ENCODE assay signal across 12 cellular contexts in genomic region chr16:29971304-29971703, GRCh38. TPM values are rescaled to one million over a fixed set of nuclear protein-coding genes. Genes with fewer than 3 reads are reported as not detected.
DNase-seq lines count a peak whose midpoint lies in the region; ATAC-seq lines count a peak whose summit lies in the region.
"Had no signal": no experiment of that assay in that cellular context is flagged by ENCODE, and none has a peak within 500 bp of the region (broad histone marks: within the 10 kb centered on the region; RNA-seq: fewer than 3 reads in every experiment).

No MANE protein-coding gene starts in this region.

- H3K27ac Mint-ChIP-seq in central memory CD8-positive, alpha-beta T cell (ENCODE audit: low read depth), result peak overlapping the region; percentile 36
- H3K27ac Mint-ChIP-seq in stimulated activated memory B cell treated with anti-CD40 and anti-IgM and Interleukin-4, amounts not matched to agents 10 μg/mL and 1 μg/mL and 100 μg/mL, for 72 hours, result peak overlapping the region; percentile 80

- in situ Hi-C loops in HAP-1 (cut with MboI; ENCODE audit: low sequenced_read_pairs), result no loop called here

- H3K4me3 Mint-ChIP-seq in central memory CD8-positive, alpha-beta T cell, result no peak overlapping the region
- no peak overlapping the region for H3K4me3 Mint-ChIP-seq in stimulated activated memory B cell treated with anti-CD40 and anti-IgM and Interleukin-4, amounts not matched to agents 10 μg/mL and 1 μg/mL and 100 μg/mL, for 72 hours

- peaks cover 21% of the 10 kb centered on the region for H3K36me3 ChIP-seq in HAP-1 (replicated peaks)

- ATAC-seq in central memory CD8-positive, alpha-beta T cell (replicated peaks; ENCODE audit: extremely low read depth, poor library complexity, severe bottlenecking), result no peak
- ATAC-seq in stimulated activated memory B cell treated with anti-CD40 and anti-IgM and Interleukin-4, amounts not matched to agents 10 μg/mL and 1 μg/mL and 100 μg/mL, for 72 hours, result no peak
- no peak for ATAC-seq in HG03342 (IDR thresholded peaks at IDR 0.05; ENCODE audit: unreplicated experiment)

- peaks cover 4% of the 10 kb centered on the region; the same call in 1 of the 2 replicates for H3K4me1 ChIP-seq in HAP-1

- peaks cover 6% of the 10 kb centered on the region for H3K9me3 ChIP-seq in HAP-1
- H3K9me3 ChIP-seq: BLaER1 had no signal

- peak; percentile 44 for DNase-seq in activated effector memory CD4-positive, alpha-beta T cell treated with anti-CD3 and anti-CD28 coated beads, Interleukin-2, amount 50 U/mL, for 16 hours
- DNase-seq in activated effector memory CD4-positive, alpha-beta T cell treated with Interleukin-2 at 50 U/mL for 16 hours, result no peak
- no peak for DNase-seq in central memory CD8-positive, alpha-beta T cell (ENCODE audit: low spot score in 2 of 2)
- DNase-seq in mesenteric fat pad (ENCODE audit: low spot score) (peak; percentile 37), ecto neural progenitor cell (ENCODE audit: low spot score) (no peak), HAP-1 (ENCODE audit: low spot score in 2 of 2) (no peak)
- DNase-seq: DMS53, GF-D8, GM23248 had no signal

- no peaks in the 10 kb centered on the region for H3K9me3 Mint-ChIP-seq in central memory CD8-positive, alpha-beta T cell
- H3K9me3 Mint-ChIP-seq in stimulated activated memory B cell treated with anti-CD40 and anti-IgM and Interleukin-4, amounts not matched to agents 10 μg/mL and 1 μg/mL and 100 μg/mL, for 72 hours, result no peaks in the 10 kb centered on the region

- H3K4me3 ChIP-seq in HAP-1, result no peak overlapping the region
- H3K4me3 ChIP-seq: BLaER1, GM23248 had no signal

- peaks cover 31% of the 10 kb centered on the region for H3K4me1 Mint-ChIP-seq in central memory CD8-positive, alpha-beta T cell
- peaks cover 27% of the 10 kb centered on the region for H3K4me1 Mint-ChIP-seq in stimulated activated memory B cell treated with anti-CD40 and anti-IgM and Interleukin-4, amounts not matched to agents 10 μg/mL and 1 μg/mL and 100 μg/mL, for 72 hours

- no peaks in the 10 kb centered on the region for H3K27me3 ChIP-seq in HAP-1 (ENCODE audit: low read depth)
- H3K27me3 ChIP-seq: BLaER1 had no signal

- peaks cover 13% of the 10 kb centered on the region for H3K36me3 Mint-ChIP-seq in central memory CD8-positive, alpha-beta T cell (ENCODE audit: insufficient read depth)
- H3K36me3 Mint-ChIP-seq in stimulated activated memory B cell treated with anti-CD40 and anti-IgM and Interleukin-4, amounts not matched to agents 10 μg/mL and 1 μg/mL and 100 μg/mL, for 72 hours, result peaks cover 19% of the 10 kb centered on the region

- no peaks in the 10 kb centered on the region for H3K27me3 Mint-ChIP-seq in central memory CD8-positive, alpha-beta T cell
- H3K27me3 Mint-ChIP-seq in stimulated activated memory B cell treated with anti-CD40 and anti-IgM and Interleukin-4, amounts not matched to agents 10 μg/mL and 1 μg/mL and 100 μg/mL, for 72 hours, result no peaks in the 10 kb centered on the region

RNA-seq across cellular contexts. Expression of gene TAOK2, which starts 2.4 kb away (rescaled TPM):
- total RNA-seq in mesenteric fat pad, result 49.8 TPM

RNA-seq across cellular contexts. Expression of gene TMEM219, which starts 9.4 kb away (rescaled TPM):
- 95.8 TPM for total RNA-seq in mesenteric fat pad

RNA-seq across cellular contexts. Expression of gene HIRIP3, which starts 24.1 kb away (rescaled TPM):
- total RNA-seq in mesenteric fat pad, result 11.0 TPM

RNA-seq across cellular contexts. Expression of gene INO80E, which starts 24.7 kb away (rescaled TPM):
- total RNA-seq in mesenteric fat pad, result 45.4 TPM

RNA-seq across cellular contexts. Expression of gene DOC2A, which starts 39.5 kb away (rescaled TPM):
- 0.42 TPM for total RNA-seq in mesenteric fat pad
- total RNA-seq: GM23248 had no signal

Comparison
In these comparisons a context has a peak if more than half of its experiments do, and no peak if none do; other contexts are left out.
1. DNase-seq: peak in activated effector memory CD4-positive, alpha-beta T cell treated with anti-CD3 and anti-CD28 coated beads, Interleukin-2, amount 50 U/mL, for 16 hours (single experiment) and mesenteric fat pad (single experiment); none in activated effector memory CD4-positive, alpha-beta T cell treated with Interleukin-2 at 50 U/mL for 16 hours (single experiment), central memory CD8-positive, alpha-beta T cell (0 of 2), ecto neural progenitor cell (single experiment) and HAP-1 (0 of 2).